8 cellular contexts compared by ENCODE assay signal in the genomic region with DNA sequence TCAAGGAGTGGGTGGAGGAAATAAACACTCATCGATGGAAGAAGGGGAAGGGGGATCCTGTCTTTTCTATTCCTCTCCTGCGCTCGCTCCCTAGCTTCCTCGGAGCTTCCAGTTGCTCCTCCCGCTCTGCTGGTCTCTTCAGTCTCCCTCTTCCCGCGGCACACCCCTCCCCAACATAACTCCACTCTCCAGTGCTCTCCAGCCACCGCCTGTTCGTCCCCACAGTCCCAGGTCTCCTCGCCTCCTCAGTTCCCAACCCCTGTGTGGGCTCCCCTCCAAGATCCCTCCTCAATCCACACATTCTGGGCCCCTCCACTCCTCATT. TPM values are rescaled to one million over a fixed set of nuclear protein-coding genes. Genes with fewer than 3 reads are reported as not detected.
DNase-seq lines count a peak whose midpoint lies in the region; ATAC-seq and TF ChIP-seq lines count a peak whose summit lies in the region.

No MANE protein-coding gene starts in this region.

- peak overlapping the region; percentile 76 for H3K4me3 ChIP-seq in choroid plexus epithelial cell (ENCODE audit: low read depth, low read length)
- H3K4me3 ChIP-seq in vagina = peak overlapping the region; percentile 70 to 76

- DNase-seq in activated CD4-positive, alpha-beta T cell treated with anti-CD3 and anti-CD28 coated beads, Interleukin-2, amount 10 ng/mL, durations not matched to agents 7 days and 5 days = no peak
- DNase-seq in activated CD4-positive, alpha-beta T cell treated with anti-CD3 and anti-CD28 coated beads, Interleukin-2, amount 50 U/mL, for 48 hours = no peak
- peak; percentile 16 for DNase-seq in NCI-H2227 (lab: John Stamatoyannopoulos, UW; ENCODE audit: unreplicated experiment)
- peak; percentile 19 for DNase-seq in choroid plexus epithelial cell (ENCODE audit: low read depth)
- DNase-seq in memory B cell (ENCODE audit: low spot score in 2 of 2) = no peak
- DNase-seq in vagina (ENCODE audit: extremely low spot score in 2 of 2) = no peak

- intact Hi-C loops in vagina (cut with DNase I) = no loop called here

- peak overlapping the region; percentile 84 for H3K27ac ChIP-seq in vagina

- H3K27me3 Mint-ChIP-seq in activated CD4-positive, alpha-beta T cell treated with anti-CD3 and anti-CD28 coated beads, Interleukin-2, amount 10 ng/mL, durations not matched to agents 7 days and 5 days = peaks cover 7% of the 10 kb centered on the region
- no peaks in the 10 kb centered on the region for H3K27me3 Mint-ChIP-seq in memory B cell

- ATAC-seq in memory B cell (ENCODE audit: low read depth) = no peak
- ATAC-seq in GM18858 (IDR thresholded peaks at IDR 0.05; ENCODE audit: unreplicated experiment) = no peak
- no peak for ATAC-seq in HG03442 (IDR thresholded peaks at IDR 0.05; ENCODE audit: unreplicated experiment)

- peak overlapping the region; percentile 99 for H3K4me3 Mint-ChIP-seq in activated CD4-positive, alpha-beta T cell treated with anti-CD3 and anti-CD28 coated beads, Interleukin-2, amount 10 ng/mL, durations not matched to agents 7 days and 5 days
- peak overlapping the region; percentile 96 for H3K4me3 Mint-ChIP-seq in memory B cell

- H3K27ac Mint-ChIP-seq in activated CD4-positive, alpha-beta T cell treated with anti-CD3 and anti-CD28 coated beads, Interleukin-2, amount 10 ng/mL, durations not matched to agents 7 days and 5 days = peak overlapping the region; percentile 97
- peak overlapping the region; percentile 88 for H3K27ac Mint-ChIP-seq in memory B cell

- no peak for TF ChIP-seq POLR2A in vagina (IDR thresholded peaks at IDR 0.05)

- H3K27me3 ChIP-seq in vagina = no peaks in the 10 kb centered on the region

- peaks cover 20% of the 10 kb centered on the region for H3K4me1 ChIP-seq in vagina

- peaks cover 31% of the 10 kb centered on the region for H3K4me1 Mint-ChIP-seq in activated CD4-positive, alpha-beta T cell treated with anti-CD3 and anti-CD28 coated beads, Interleukin-2, amount 10 ng/mL, durations not matched to agents 7 days and 5 days
- peaks cover 13% of the 10 kb centered on the region for H3K4me1 Mint-ChIP-seq in memory B cell

- peaks cover 12% of the 10 kb centered on the region for H3K36me3 Mint-ChIP-seq in activated CD4-positive, alpha-beta T cell treated with anti-CD3 and anti-CD28 coated beads, Interleukin-2, amount 10 ng/mL, durations not matched to agents 7 days and 5 days (ENCODE audit: low read depth)
- H3K36me3 Mint-ChIP-seq in memory B cell = peaks cover 2% of the 10 kb centered on the region

- H3K9me3 Mint-ChIP-seq in activated CD4-positive, alpha-beta T cell treated with anti-CD3 and anti-CD28 coated beads, Interleukin-2, amount 10 ng/mL, durations not matched to agents 7 days and 5 days = no peaks in the 10 kb centered on the region
- H3K9me3 Mint-ChIP-seq in memory B cell = no peaks in the 10 kb centered on the region

- POLR2A ChIA-PET in activated CD4-positive, alpha-beta T cell treated with anti-CD3 and anti-CD28 coated beads, Interleukin-2, amount 10 ng/mL, durations not matched to agents 7 days and 5 days (lab: Charles Lee) = interaction anchor here (1.0 kb wide), 1 partner anchor 14 kb away, joined by 5 read pairs; no protein-coding TSS in a partner anchor

- H3K9me3 ChIP-seq in vagina = no peaks in the 10 kb centered on the region

- CTCF ChIA-PET in activated CD4-positive, alpha-beta T cell treated with anti-CD3 and anti-CD28 coated beads, Interleukin-2, amount 10 ng/mL, durations not matched to agents 7 days and 5 days (lab: Charles Lee) = interaction anchor here (0.9 to 1.5 kb wide), 6 partner anchors 14 to 186 kb away, joined by 3 to 11 read pairs (median 4); no protein-coding TSS in a partner anchor

- H3K36me3 ChIP-seq in vagina = peaks cover 0 to 11% of the 10 kb centered on the region in 2 donors

- no peak for TF ChIP-seq CTCF in choroid plexus epithelial cell (conservative IDR thresholded peaks at IDR 0.05; ENCODE audit: low read depth, low read length)
- TF ChIP-seq CTCF in vagina (IDR thresholded peaks at IDR 0.05) = no peak

RNA-seq across cellular contexts. Expression of gene ZW10, which starts 0.4 kb away (rescaled TPM):
- total RNA-seq in activated CD4-positive, alpha-beta T cell treated with anti-CD3 and anti-CD28 coated beads, Interleukin-2, amount 10 ng/mL, durations not matched to agents 7 days and 5 days = 10 to 100 TPM; 19.9 to 20.8 TPM
- 14.7 TPM for total RNA-seq in vagina

RNA-seq across cellular contexts. Expression of gene CLDN25, which starts 6.5 kb away (rescaled TPM):
- not detected for total RNA-seq in activated CD4-positive, alpha-beta T cell treated with anti-CD3 and anti-CD28 coated beads, Interleukin-2, amount 10 ng/mL, durations not matched to agents 7 days and 5 days
- not detected for total RNA-seq in vagina

Comparison
In these comparisons a context has a peak if more than half of its experiments do, and no peak if none do; other contexts are left out.
1. DNase-seq: peak in NCI-H2227 (single experiment) and choroid plexus epithelial cell (single experiment); none in activated CD4-positive, alpha-beta T cell treated with anti-CD3 and anti-CD28 coated beads, Interleukin-2, amount 10 ng/mL, durations not matched to agents 7 days and 5 days (single experiment), activated CD4-positive, alpha-beta T cell treated with anti-CD3 and anti-CD28 coated beads, Interleukin-2, amount 50 U/mL, for 48 hours (0 of 2), memory B cell (0 of 2) and vagina (0 of 2).